Comparison of ENCODE assay signal across 9 cellular contexts in the genomic region with DNA sequence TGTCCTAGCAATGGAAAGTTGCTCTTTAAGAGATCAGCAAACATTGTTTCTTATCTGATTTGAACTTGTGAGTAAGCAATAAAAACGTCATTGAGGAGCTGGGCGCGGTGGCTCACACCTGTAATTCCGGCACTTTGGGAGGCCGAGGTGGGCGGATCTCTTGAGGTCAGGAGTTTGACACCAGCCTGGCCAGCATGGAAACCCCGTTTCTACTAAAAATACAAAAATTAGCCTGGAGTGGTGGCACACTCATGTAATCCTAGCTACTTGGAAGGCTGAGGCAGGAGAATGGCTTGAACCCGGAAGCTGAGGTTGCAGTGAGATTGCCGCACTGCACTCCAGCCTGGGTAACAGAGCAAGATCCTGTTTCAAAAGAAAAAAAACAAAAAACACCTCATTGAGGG. TPM values are rescaled to one million over a fixed set of nuclear protein-coding genes. Genes with fewer than 3 reads are reported as not detected.
A peak's percentile ranks its signal among the peaks of the same experiment; 100 is the strongest.
DNase-seq lines count a peak whose midpoint lies in the region; ATAC-seq and TF ChIP-seq lines count a peak whose summit lies in the region.
"Had no signal": no experiment of that assay in that cellular context is flagged by ENCODE, and none has a peak within 500 bp of the region (broad histone marks: within the 10 kb centered on the region; RNA-seq: fewer than 3 reads in every experiment).

No MANE protein-coding gene starts in this region.

- H3K4me1 Mint-ChIP-seq in stimulated activated effector memory CD8-positive, alpha-beta T cell treated with anti-CD3 and anti-CD28 coated beads, Interleukin-12 subunit alpha, Interleukin-12 subunit beta, amount 100 ng/mL, for 72 hours = peaks cover 11% of the 10 kb centered on the region

- no peak for TF ChIP-seq CTCF in sigmoid colon (IDR thresholded peaks at IDR 0.05)

- TF ChIP-seq POLR2A in sigmoid colon (IDR thresholded peaks at IDR 0.05) = no peak

- TF ChIP-seq EP300 in sigmoid colon (IDR thresholded peaks at IDR 0.05) = no peak

- no peaks in the 10 kb centered on the region for H3K9me3 ChIP-seq in sigmoid colon

- peak; percentile 80 for DNase-seq in Jurkat, Clone E6-1 (ENCODE audit: low read depth, low spot score)
- DNase-seq in T-helper 22 cell (ENCODE audit: low read depth) = peak; percentile 17
- DNase-seq in activated naive CD4-positive, alpha-beta T cell treated with anti-CD3 and anti-CD28 coated beads, Interleukin-2, amount 50 U/mL, for 16 hours = peak; percentile 16
- DNase-seq in stimulated activated effector memory CD8-positive, alpha-beta T cell treated with anti-CD3 and anti-CD28 coated beads, Interleukin-12 subunit alpha, Interleukin-12 subunit beta, amount 100 ng/mL, for 72 hours (ENCODE audit: low spot score in 2 of 2) = no peak
- DNase-seq in sigmoid colon = no peak
- DNase-seq: islet precursor cell, NCI-H187 treated with DMSO at 0.1 percent for 48 hours had no signal

- WGBS in sigmoid colon, 2 donors = 17 to 62% methylated on average over 9 of the region's 9 CpGs

- ATAC-seq in stimulated activated effector memory CD8-positive, alpha-beta T cell treated with anti-CD3 and anti-CD28 coated beads, Interleukin-12 subunit alpha, Interleukin-12 subunit beta, amount 100 ng/mL, for 72 hours = peak; percentile 70
- ATAC-seq in GM18861 (IDR thresholded peaks at IDR 0.05; ENCODE audit: unreplicated experiment) (no peak), GM19455 (IDR thresholded peaks at IDR 0.05; ENCODE audit: unreplicated experiment) (no peak)

- no peaks in the 10 kb centered on the region for H3K4me1 ChIP-seq in sigmoid colon

- H3K36me3 Mint-ChIP-seq in stimulated activated effector memory CD8-positive, alpha-beta T cell treated with anti-CD3 and anti-CD28 coated beads, Interleukin-12 subunit alpha, Interleukin-12 subunit beta, amount 100 ng/mL, for 72 hours = no peaks in the 10 kb centered on the region

- H3K4me3 Mint-ChIP-seq in stimulated activated effector memory CD8-positive, alpha-beta T cell treated with anti-CD3 and anti-CD28 coated beads, Interleukin-12 subunit alpha, Interleukin-12 subunit beta, amount 100 ng/mL, for 72 hours = peak overlapping the region; percentile 43

- no peak overlapping the region for H3K27ac ChIP-seq in sigmoid colon

- no peak overlapping the region for H3K27ac Mint-ChIP-seq in stimulated activated effector memory CD8-positive, alpha-beta T cell treated with anti-CD3 and anti-CD28 coated beads, Interleukin-12 subunit alpha, Interleukin-12 subunit beta, amount 100 ng/mL, for 72 hours

- no peaks in the 10 kb centered on the region for H3K36me3 ChIP-seq in sigmoid colon

- peak overlapping the region; percentile 32 for H3K4me3 ChIP-seq in Jurkat, Clone E6-1 (ENCODE audit: low read length)
- no peak overlapping the region for H3K4me3 ChIP-seq in sigmoid colon

- no peaks in the 10 kb centered on the region for H3K9me3 Mint-ChIP-seq in stimulated activated effector memory CD8-positive, alpha-beta T cell treated with anti-CD3 and anti-CD28 coated beads, Interleukin-12 subunit alpha, Interleukin-12 subunit beta, amount 100 ng/mL, for 72 hours

- no peaks in the 10 kb centered on the region for H3K27me3 ChIP-seq in sigmoid colon

- intact Hi-C loops in sigmoid colon (cut with DNase I) = no loop called here

RNA-seq across cellular contexts. Expression of gene PLAC8, which starts 11.2 kb away (rescaled TPM):
- polyA plus RNA-seq in Jurkat, Clone E6-1 (2012; ENCODE audit: insufficient read depth, insufficient read length) = 31.1 TPM
- 1 to 10 TPM in 3 of 4 donors, under 1 TPM in 1; 0.71 to 4.2 (median 1.7) TPM for total RNA-seq in sigmoid colon
- polyA plus RNA-seq in sigmoid colon = 1,000 to 10,000 TPM in 1 of 3 donors, 100 to 1,000 TPM in 2; 490 to 1,311 (median 566) TPM

Comparison
In these comparisons a context has a peak if more than half of its experiments do, and no peak if none do; other contexts are left out.
1. DNase-seq: peak in Jurkat, Clone E6-1 (single experiment), T-helper 22 cell (single experiment) and activated naive CD4-positive, alpha-beta T cell treated with anti-CD3 and anti-CD28 coated beads, Interleukin-2, amount 50 U/mL, for 16 hours (single experiment); none in stimulated activated effector memory CD8-positive, alpha-beta T cell treated with anti-CD3 and anti-CD28 coated beads, Interleukin-12 subunit alpha, Interleukin-12 subunit beta, amount 100 ng/mL, for 72 hours (0 of 2) and sigmoid colon (single experiment).